ENCODE assay signal across 18 cellular contexts in genomic region chr6:55954436-55954835, GRCh38.
DNase-seq lines count a peak whose midpoint lies in the region; ATAC-seq and TF ChIP-seq lines count a peak whose summit lies in the region.
"Had no signal": no experiment of that assay in that cellular context is flagged by ENCODE, and none has a peak within 500 bp of the region (broad histone marks: within the 10 kb centered on the region; RNA-seq: fewer than 3 reads in every experiment).

No MANE protein-coding gene starts in this region.

- no peak overlapping the region for H3K56ac ChIP-seq in IMR-90 (ENCODE audit: extremely low read depth, insufficient read depth, low read length)

- TF ChIP-seq RAD21 in IMR-90 (IDR thresholded peaks at IDR 0.05; ENCODE audit: low read length): no peak

- no peak overlapping the region for H2AK5ac ChIP-seq in IMR-90 (ENCODE audit: low read depth, low read length)

- H3K18ac ChIP-seq in IMR-90 (ENCODE audit: low read depth, low read length): no peak overlapping the region

- peaks cover 3% of the 10 kb centered on the region; the same call in 1 of the 2 replicates for H3K9me3 ChIP-seq in IMR-90 (ENCODE audit: control insufficient read depth, insufficient read depth, low read length)
- H3K9me3 ChIP-seq in SK-N-MC (ENCODE audit: low read depth, low read length): no peaks in the 10 kb centered on the region; the same call in 1 of the 2 replicates
- H3K9me3 ChIP-seq: A549, Caco-2 had no signal

- CTCF ChIA-PET in IMR-90 (lab: Yijun Ruan, JAX): interaction anchor here (1.1 to 2.0 kb wide), 3 partner anchors 9 to 678 kb away, joined by 4 to 5 read pairs (median 4); no protein-coding TSS in a partner anchor

- no peaks in the 10 kb centered on the region for H4K20me1 ChIP-seq in IMR-90 (ENCODE audit: insufficient read depth, low read length)
- H4K20me1 ChIP-seq: BLaER1 treated with 17β-estradiol and CSF1 and Interleukin-3, amounts not matched to agents 10 nM and 100 nM had no signal

- H4K8ac ChIP-seq in IMR-90 (ENCODE audit: low read depth in 2 of 2, low read length in 2 of 2): no peak overlapping the region

- H3K4me3 ChIP-seq in IMR-90 (ENCODE audit: insufficient read depth, low read depth, low read length): no peak overlapping the region
- H3K4me3 ChIP-seq in SK-N-MC: no peak overlapping the region
- H3K4me3 ChIP-seq: A549; BLaER1 treated with 17β-estradiol and CSF1 and Interleukin-3, amounts not matched to agents 10 nM and 100 nM; GM12878 had no signal

- H2BK5ac ChIP-seq in IMR-90 (ENCODE audit: low read depth, low read length, poor library complexity, severe bottlenecking): no peak overlapping the region

- H3K9ac ChIP-seq in IMR-90 (ENCODE audit: low read depth, low read length) (no peak overlapping the region), SK-N-MC (ENCODE audit: insufficient read length) (peak overlapping the region; percentile 1)
- H3K9ac ChIP-seq: BLaER1 treated with 17β-estradiol and CSF1 and Interleukin-3, amounts not matched to agents 10 nM and 100 nM had no signal

- no peak overlapping the region for H3K23ac ChIP-seq in IMR-90 (ENCODE audit: low read depth, low read length)

- H2BK15ac ChIP-seq in IMR-90 (ENCODE audit: low read depth, low read length): 0 out of 3 replicates have a peak overlapping the region, but pooled peaks have one; percentile 28

- no peak overlapping the region for H2BK20ac ChIP-seq in IMR-90 (ENCODE audit: low read depth, low read length)

- H3K36me3 ChIP-seq in IMR-90 (ENCODE audit: control insufficient read depth, insufficient read depth, low read length) (no peaks in the 10 kb centered on the region), SK-N-MC (ENCODE audit: insufficient read depth, low read length) (no peaks in the 10 kb centered on the region)
- H3K36me3 ChIP-seq: BLaER1 treated with 17β-estradiol and CSF1 and Interleukin-3, amounts not matched to agents 10 nM and 100 nM had no signal

- no peak for DNase-seq in IMR-90
- no peak for DNase-seq in SK-N-MC (ENCODE audit: low read depth, low spot score)
- peak; percentile 26 for DNase-seq in cerebellum (ENCODE audit: low spot score)
- no peak for DNase-seq in A172 (ENCODE audit: low spot score)
- DNase-seq in Right ventricle myocardium inferior (ENCODE audit: missing footprints): no peak
- DNase-seq in GM03348 (ENCODE audit: low spot score): no peak
- DNase-seq: 8988T; AML-193; Caco-2; Calu3; CD4-positive, alpha-beta T cell; CD8-positive, alpha-beta T cell; DMS79 treated with DMSO at 0.1 percent for 48 hours; GDM1 had no signal

- TF ChIP-seq POLR2A in IMR-90 (IDR thresholded peaks at IDR 0.05; ENCODE audit: low read depth, low read length): no peak

- H2AFZ ChIP-seq in IMR-90 (replicated peaks; ENCODE audit: low read length, poor library complexity): no peak overlapping the region

- no peak overlapping the region for H2BK120ac ChIP-seq in IMR-90 (ENCODE audit: low read depth, low read length)

- dilution Hi-C loops in IMR-90 (cut with HindIII; ENCODE audit: low sequenced_read_pairs, unreplicated experiment): no loop called here

- no peaks in the 10 kb centered on the region for H3K27me3 ChIP-seq in IMR-90 (ENCODE audit: control insufficient read depth, insufficient read depth, low read length)
- H3K27me3 ChIP-seq: BLaER1 treated with 17β-estradiol and CSF1 and Interleukin-3, amounts not matched to agents 10 nM and 100 nM had no signal

- no peak overlapping the region for H3K27ac ChIP-seq in IMR-90 (ENCODE audit: insufficient read depth, low read length)
- no peak overlapping the region for H3K27ac ChIP-seq in SK-N-MC
- H3K27ac ChIP-seq: A549; BLaER1 treated with 17β-estradiol and CSF1 and Interleukin-3, amounts not matched to agents 10 nM and 100 nM; C4-2B had no signal

- intact Hi-C loops in IMR-90 (cut with micrococcal nuclease): no loop called here
- intact Hi-C loops in Right ventricle myocardium inferior (cut with DNase I): loop anchor here (10.0 kb wide), 1 partner anchor 340 kb away; no protein-coding TSS in a partner anchor

- no peaks in the 10 kb centered on the region; the same call in 1 of the 2 replicates for H3K4me1 ChIP-seq in IMR-90 (ENCODE audit: control insufficient read depth, insufficient read depth, low read length)
- H3K4me1 ChIP-seq: BLaER1 treated with 17β-estradiol and CSF1 and Interleukin-3, amounts not matched to agents 10 nM and 100 nM had no signal

- H3K79me1 ChIP-seq in IMR-90 (ENCODE audit: low read depth in 1 of 2, low read length in 2 of 2): no peaks in the 10 kb centered on the region

- POLR2A ChIA-PET in IMR-90 (lab: Charles Lee; ENCODE audit: unreplicated experiment): no interaction called here

- no TSS peak for BruUV-seq in IMR-90 (replicated peaks; lab: Mats Ljungman, UMichigan)

- H4K5ac ChIP-seq in IMR-90 (ENCODE audit: low read depth, low read length): no peak overlapping the region

- no peak overlapping the region for H4K91ac ChIP-seq in IMR-90 (ENCODE audit: insufficient read depth, low read depth, low read length)

- H2AK9ac ChIP-seq in IMR-90 (replicated peaks; ENCODE audit: low read depth, low read length, poor library complexity): no peak overlapping the region

- H3K14ac ChIP-seq in IMR-90 (replicated peaks; ENCODE audit: low read depth, low read length): no peak overlapping the region

- ATAC-seq in IMR-90 (ENCODE audit: low read depth) (no peak), Right ventricle myocardium inferior (no peak)
- ATAC-seq: A549; CD8-positive, alpha-beta T cell; GM12878 had no signal

- H3K4me2 ChIP-seq in IMR-90 (ENCODE audit: low read depth, low read length): no peak overlapping the region
- H3K4me2 ChIP-seq: BLaER1 treated with 17β-estradiol and CSF1 and Interleukin-3, amounts not matched to agents 10 nM and 100 nM had no signal

- H3K9me1 ChIP-seq in IMR-90 (ENCODE audit: insufficient read depth, low read length): no peaks in the 10 kb centered on the region

- no peak overlapping the region for H3K4ac ChIP-seq in IMR-90 (ENCODE audit: low read depth, low read length)

- in situ Hi-C loops in IMR-90 (cut with MboI; ENCODE audit: low sequenced_read_pairs): no loop called here

- no peak for TF ChIP-seq CTCF in IMR-90 (conservative IDR thresholded peaks at IDR 0.05; ENCODE audit: low read depth, low read length)

TF ChIP-seq in IMR-90, 13 proteins besides CTCF, POLR2A, EP300 and RAD21:
- TF ChIP-seq MXI1 (IDR thresholded peaks at IDR 0.05; ENCODE audit: borderline replicate concordance, low read depth, low read length): no peak
- no peak for TF ChIP-seq RCOR1 (IDR thresholded peaks at IDR 0.05; ENCODE audit: insufficient replicate concordance, low read length)
- no peak for TF ChIP-seq CHD1 (IDR thresholded peaks at IDR 0.05; ENCODE audit: low read depth, low read length)
